8 cellular contexts compared by ENCODE assay signal in genomic region chr5:119328753-119329602, GRCh38. TPM values are rescaled to one million over a fixed set of nuclear protein-coding genes. Genes with fewer than 3 reads are reported as not detected.
DNase-seq lines count a peak whose midpoint lies in the region; ATAC-seq and TF ChIP-seq lines count a peak whose summit lies in the region.

No MANE protein-coding gene starts in this region.

- 0 out of 3 replicates have a peak overlapping the region, but pooled peaks have one; percentile 2 for H2BK15ac ChIP-seq in IMR-90 (ENCODE audit: low read depth, low read length)

- H4K20me1 ChIP-seq in IMR-90 (ENCODE audit: insufficient read depth, low read length), result no peaks in the 10 kb centered on the region

- intact Hi-C loops in IMR-90 (cut with micrococcal nuclease), result loop anchor here (2.0 kb wide), 2 partner anchors 60 to 340 kb away; partner anchors contain the start of gene DTWD2
- intact Hi-C loops in activated CD8-positive, alpha-beta T cell treated with anti-CD3 and anti-CD28 coated beads for 36 hours (cut with micrococcal nuclease), result loop anchor here (2.0 to 5.0 kb wide), 3 partner anchors 14 to 52 kb away; no protein-coding TSS in a partner anchor
- intact Hi-C loops in stomach (cut with DNase I; ENCODE audit: low total_unique reads), result no loop called here

- ATAC-seq in IMR-90 (ENCODE audit: low read depth) (peak; percentile 65), GM21515 (IDR thresholded peaks at IDR 0.05; ENCODE audit: unreplicated experiment) (no peak)
- ATAC-seq in activated CD8-positive, alpha-beta T cell treated with anti-CD3 and anti-CD28 coated beads for 36 hours, result peak; percentile 73

- no peaks in the 10 kb centered on the region for H3K27me3 Mint-ChIP-seq in activated CD8-positive, alpha-beta T cell treated with anti-CD3 and anti-CD28 coated beads for 36 hours

- H3K9me1 ChIP-seq in IMR-90 (ENCODE audit: insufficient read depth, low read length), result peaks cover 23% of the 10 kb centered on the region

- H3K4ac ChIP-seq in IMR-90 (ENCODE audit: low read depth, low read length), result peak overlapping the region; percentile 56; the same call in 1 of the 2 replicates

- H3K9me3 ChIP-seq in IMR-90 (ENCODE audit: control insufficient read depth, insufficient read depth, low read length) (no peaks in the 10 kb centered on the region), stomach (no peaks in the 10 kb centered on the region)

- H3K36me3 ChIP-seq in IMR-90 (ENCODE audit: control insufficient read depth, insufficient read depth, low read length), result no peaks in the 10 kb centered on the region
- H3K36me3 ChIP-seq in stomach, result no peaks in the 10 kb centered on the region

- peak overlapping the region; percentile 16 for H3K4me2 ChIP-seq in IMR-90 (ENCODE audit: low read depth, low read length)

- 0% methylated on average over 1 of the region's 10 CpGs; no CpG with 5 or more reads in 1 of the 2 experiments for WGBS in IMR-90 (ENCODE audit: extremely low coverage in 2 of 2, insufficient read length in 1 of 2), 2 experiments
- WGBS in stomach, 5 donors, result 59 to 75% (median 69%) methylated on average over 10 of the region's 10 CpGs

- TF ChIP-seq CTCF in IMR-90 (conservative IDR thresholded peaks at IDR 0.05; ENCODE audit: low read depth, low read length) (no peak), fibroblast of mammary gland (conservative IDR thresholded peaks at IDR 0.05; ENCODE audit: control insufficient read depth, insufficient read depth, low read depth, low read length) (no peak), stomach (IDR thresholded peaks at IDR 0.05) (no peak), GM10266 (IDR thresholded peaks at IDR 0.05; ENCODE audit: control insufficient read depth, insufficient read depth, low read depth, missing control alignments) (no peak)
- TF ChIP-seq CTCF in activated CD8-positive, alpha-beta T cell treated with anti-CD3 and anti-CD28 coated beads for 36 hours (IDR thresholded peaks at IDR 0.05), result no peak

- H4K91ac ChIP-seq in IMR-90 (ENCODE audit: insufficient read depth, low read depth, low read length), result no peak overlapping the region

- in situ Hi-C loops in IMR-90 (cut with MboI; ENCODE audit: low sequenced_read_pairs), result no loop called here

- peaks cover 92% of the 10 kb centered on the region for H3K4me1 Mint-ChIP-seq in activated CD8-positive, alpha-beta T cell treated with anti-CD3 and anti-CD28 coated beads for 36 hours (ENCODE audit: low read depth)

- H2BK5ac ChIP-seq in IMR-90 (ENCODE audit: low read depth, low read length, poor library complexity, severe bottlenecking), result peak overlapping the region; percentile 23

- peak overlapping the region; percentile 32; the same call in 1 of the 2 replicates for H4K5ac ChIP-seq in IMR-90 (ENCODE audit: low read depth, low read length)

- 0 out of 4 replicates have a peak overlapping the region, but pooled peaks of 1 of the 2 experiments have one; percentile 10 for H4K8ac ChIP-seq in IMR-90 (ENCODE audit: low read depth in 2 of 2, low read length in 2 of 2)

- peak; percentile 87 for DNase-seq in IMR-90
- peak; percentile 80 for DNase-seq in activated CD8-positive, alpha-beta T cell treated with anti-CD3 and anti-CD28 coated beads for 36 hours
- DNase-seq in fibroblast of mammary gland (ENCODE audit: low read depth), result peak; percentile 46
- DNase-seq in stomach, result no peak
- no peak for DNase-seq in OCI-M2 (lab: John Stamatoyannopoulos, UW; ENCODE audit: unreplicated experiment)
- DNase-seq in GM10266 (ENCODE audit: extremely low spot score), result no peak
- DNase-seq in RKO (ENCODE audit: low spot score), result no peak

- H3K27me3 ChIP-seq in IMR-90 (ENCODE audit: control insufficient read depth, insufficient read depth, low read length) (no peaks in the 10 kb centered on the region), stomach (no peaks in the 10 kb centered on the region)

- H3K4me3 ChIP-seq in IMR-90 (ENCODE audit: insufficient read depth, low read depth, low read length) (no peak overlapping the region), fibroblast of mammary gland (ENCODE audit: control insufficient read depth, low read depth, low read length) (no peak overlapping the region), stomach (no peak overlapping the region)

- POLR2A ChIA-PET in IMR-90 (lab: Charles Lee; ENCODE audit: unreplicated experiment), result interaction anchor here (0.6 kb wide), 1 partner anchor 75 kb away, joined by 17 read pairs; no protein-coding TSS in a partner anchor
- POLR2A ChIA-PET in activated CD8-positive, alpha-beta T cell treated with anti-CD3 and anti-CD28 coated beads for 36 hours (lab: Charles Lee), result interaction anchor here (0.8 to 3.8 kb wide), 14 partner anchors 10 to 72 kb away, joined by 3 to 16 read pairs (median 5); partner anchors contain the start of gene TNFAIP8

- H3K9me3 Mint-ChIP-seq in activated CD8-positive, alpha-beta T cell treated with anti-CD3 and anti-CD28 coated beads for 36 hours, result no peaks in the 10 kb centered on the region

- H3K9ac ChIP-seq in IMR-90 (ENCODE audit: low read depth, low read length), result no peak overlapping the region

- H3K27ac ChIP-seq in IMR-90 (ENCODE audit: insufficient read depth, low read length) (peak overlapping the region; percentile 50; the same call in 1 of the 2 replicates), stomach (peak overlapping the region; percentile 28 to 72 (median 69))

- H2BK120ac ChIP-seq in IMR-90 (ENCODE audit: low read depth, low read length), result peak overlapping the region; percentile 46; the same call in 1 of the 2 replicates

- H3K27ac Mint-ChIP-seq in activated CD8-positive, alpha-beta T cell treated with anti-CD3 and anti-CD28 coated beads for 36 hours, result peak overlapping the region; percentile 95

- H2AK5ac ChIP-seq in IMR-90 (ENCODE audit: low read depth, low read length), result peak overlapping the region; percentile 85

- H3K4me3 Mint-ChIP-seq in activated CD8-positive, alpha-beta T cell treated with anti-CD3 and anti-CD28 coated beads for 36 hours, result peak overlapping the region; percentile 43

- TF ChIP-seq RAD21 in IMR-90 (IDR thresholded peaks at IDR 0.05; ENCODE audit: low read length), result 0 out of 2 replicates have a peak, but pooled peaks have one; percentile 17

- peak overlapping the region; percentile 38; the same call in 1 of the 2 replicates for H2BK20ac ChIP-seq in IMR-90 (ENCODE audit: low read depth, low read length)

- peaks cover 31% of the 10 kb centered on the region for H3K4me1 ChIP-seq in IMR-90 (ENCODE audit: control insufficient read depth, insufficient read depth, low read length)
- peaks cover 22 to 83% (median 55%) of the 10 kb centered on the region in 4 donors for H3K4me1 ChIP-seq in stomach

- dilution Hi-C loops in IMR-90 (cut with HindIII; ENCODE audit: low sequenced_read_pairs, unreplicated experiment), result no loop called here

- H3K56ac ChIP-seq in IMR-90 (ENCODE audit: extremely low read depth, insufficient read depth, low read length), result no peak overlapping the region

- H3K23ac ChIP-seq in IMR-90 (ENCODE audit: low read depth, low read length), result 0 out of 2 replicates have a peak overlapping the region, but pooled peaks have one; percentile 32

- peak overlapping the region; percentile 59 for H3K18ac ChIP-seq in IMR-90 (ENCODE audit: low read depth, low read length)

- no TSS peak for BruUV-seq in IMR-90 (replicated peaks; lab: Mats Ljungman, UMichigan)

- peaks cover 26% of the 10 kb centered on the region for H3K36me3 Mint-ChIP-seq in activated CD8-positive, alpha-beta T cell treated with anti-CD3 and anti-CD28 coated beads for 36 hours (ENCODE audit: low read depth)

- H2AK9ac ChIP-seq in IMR-90 (replicated peaks; ENCODE audit: low read depth, low read length, poor library complexity), result no peak overlapping the region

- no peak overlapping the region for H2AFZ ChIP-seq in IMR-90 (replicated peaks; ENCODE audit: low read length, poor library complexity)

- TF ChIP-seq EP300 in stomach (IDR thresholded peaks at IDR 0.05), result no peak

- TF ChIP-seq POLR2A in IMR-90 (IDR thresholded peaks at IDR 0.05; ENCODE audit: low read depth, low read length), result no peak
- no peak for TF ChIP-seq POLR2A in stomach (IDR thresholded peaks at IDR 0.05)

- CTCF ChIA-PET in IMR-90 (lab: Yijun Ruan, JAX), result interaction anchor here (1.2 kb wide), 2 partner anchors 83 kb away, joined by 3 to 4 read pairs; no protein-coding TSS in a partner anchor
- CTCF ChIA-PET in activated CD8-positive, alpha-beta T cell treated with anti-CD3 and anti-CD28 coated beads for 36 hours (lab: Charles Lee), result interaction anchor here (0.6 to 1.6 kb wide), 5 partner anchors 13 to 83 kb away, joined by 3 to 7 read pairs (median 4); no protein-coding TSS in a partner anchor

- 0 out of 2 replicates have a peak overlapping the region, but pooled peaks have one; percentile 43 for H3K14ac ChIP-seq in IMR-90 (replicated peaks; ENCODE audit: low read depth, low read length)

- H3K79me1 ChIP-seq in IMR-90 (ENCODE audit: low read depth in 1 of 2, low read length in 2 of 2), result peaks cover 16 to 52% of the 10 kb centered on the region in 2 experiments

TF ChIP-seq in IMR-90, 13 proteins besides CTCF, POLR2A, EP300 and RAD21 (continues in another document):
- TF ChIP-seq, protein P1, sequence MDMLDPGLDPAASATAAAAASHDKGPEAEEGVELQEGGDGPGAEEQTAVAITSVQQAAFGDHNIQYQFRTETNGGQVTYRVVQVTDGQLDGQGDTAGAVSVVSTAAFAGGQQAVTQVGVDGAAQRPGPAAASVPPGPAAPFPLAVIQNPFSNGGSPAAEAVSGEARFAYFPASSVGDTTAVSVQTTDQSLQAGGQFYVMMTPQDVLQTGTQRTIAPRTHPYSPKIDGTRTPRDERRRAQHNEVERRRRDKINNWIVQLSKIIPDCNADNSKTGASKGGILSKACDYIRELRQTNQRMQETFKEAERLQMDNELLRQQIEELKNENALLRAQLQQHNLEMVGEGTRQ (IDR thresholded peaks at IDR 0.05; ENCODE audit: low read depth, low read length), result no peak
- TF ChIP-seq SMC3 (IDR thresholded peaks at IDR 0.05; ENCODE audit: low read depth, low read length), result no peak
- TF ChIP-seq FOS (IDR thresholded peaks at IDR 0.05; ENCODE audit: low read depth, low read length), result peak; percentile 22; the same call in 1 of the 2 replicates
- TF ChIP-seq MXI1 (IDR thresholded peaks at IDR 0.05; ENCODE audit: borderline replicate concordance, low read depth, low read length), result no peak
- TF ChIP-seq RFX5 (IDR thresholded peaks at IDR 0.05; ENCODE audit: low read depth, low read length), result no peak

RNA-seq across cellular contexts. Expression of gene TNFAIP8, which starts 26.8 kb away (rescaled TPM):
- 29.9 and 42.5 TPM in 2 replicates for total RNA-seq in IMR-90 (2012; rRNA removed)
- polyA plus RNA-seq in IMR-90 (2012; rRNA removed), result 16.2 and 20.3 TPM in 2 replicates
- polyA plus RNA-seq in IMR-90 (2012; cell fraction: cytosol; rRNA removed), result 2.1 and 6.1 TPM in 2 replicates
- polyA plus RNA-seq in IMR-90 (2012; cell fraction: nucleus; rRNA removed; ENCODE audit: low replicate concordance), result 1.7 and 6.6 TPM in 2 replicates
- 100 to 1,000 TPM; 135 to 141 TPM for total RNA-seq in activated CD8-positive, alpha-beta T cell treated with anti-CD3 and anti-CD28 coated beads for 36 hours
- total RNA-seq in stomach, result 10 to 100 TPM in 3 of 5 donors, 1 to 10 TPM in 2; 1.2 to 37.1 (median 10.7) TPM
- polyA plus RNA-seq in stomach, result 10 to 100 TPM in 2 of 3 donors, 1 to 10 TPM in 1; 9.6 to 18.4 (median 14.9) TPM

Comparison
In these comparisons a context has a peak if more than half of its experiments do, and no peak if none do; other contexts are left out.
1. DNase-seq: peak in IMR-90 (single experiment), activated CD8-positive, alpha-beta T cell treated with anti-CD3 and anti-CD28 coated beads for 36 hours (single experiment) and fibroblast of mammary gland (single experiment); none in stomach (single experiment), OCI-M2 (single experiment), GM10266 (single experiment) and RKO (single experiment).